In the genomic region with DNA sequence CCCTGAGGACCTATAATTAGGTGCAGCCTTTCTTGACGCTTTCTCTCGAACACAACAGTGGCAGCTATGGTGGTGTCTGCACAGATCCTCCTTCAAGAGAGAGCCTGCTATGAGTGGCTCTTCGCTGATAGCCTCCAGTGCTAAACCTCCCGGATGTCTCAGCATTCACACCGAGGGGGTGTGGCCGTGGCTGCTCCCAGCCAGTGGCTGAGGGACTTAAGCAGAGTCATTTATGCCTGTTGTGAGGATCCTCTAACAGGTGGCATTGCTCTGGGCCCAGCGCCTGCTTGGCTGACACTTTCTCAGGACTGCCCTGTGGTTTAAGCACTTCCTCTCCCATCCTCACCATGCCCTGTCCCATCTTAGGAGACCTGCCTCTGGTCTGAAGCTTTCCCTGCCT, we compare ENCODE assay signal across 15 cellular contexts.
"Had no signal": no experiment of that assay in that cellular context is flagged by ENCODE, and none has a peak within 500 bp of the region (broad histone marks: within the 10 kb centered on the region; RNA-seq: fewer than 3 reads in every experiment).

No MANE protein-coding gene starts in this region.

- H3K27ac Mint-ChIP-seq: activated CD4-positive, alpha-beta T cell treated with anti-CD3 and anti-CD28 coated beads, Interleukin-2, amount 10 ng/mL, durations not matched to agents 7 days and 5 days; activated naive CD8-positive, alpha-beta T cell treated with anti-CD3 and anti-CD28 coated beads, Interleukin-2, amount 10 ng/mL, durations not matched to agents 7 days and 5 days; natural killer cell treated with Interleukin-12 subunit alpha and Interleukin-12 subunit beta and Interleukin-15 and Interleukin-18, amount 100 ng/mL, for 72 hours; stimulated activated memory B cell treated with anti-CD40 and anti-IgM and Interleukin-4, amounts not matched to agents 10 μg/mL and 1 μg/mL and 100 μg/mL, for 72 hours had no signal

- H3K27ac ChIP-seq: colonic mucosa, esophagus muscularis mucosa, hepatocyte, right atrium auricular region had no signal

- H3K27me3 Mint-ChIP-seq: activated CD4-positive, alpha-beta T cell treated with anti-CD3 and anti-CD28 coated beads, Interleukin-2, amount 10 ng/mL, durations not matched to agents 7 days and 5 days; activated naive CD8-positive, alpha-beta T cell treated with anti-CD3 and anti-CD28 coated beads, Interleukin-2, amount 10 ng/mL, durations not matched to agents 7 days and 5 days; brain; natural killer cell treated with Interleukin-12 subunit alpha and Interleukin-12 subunit beta and Interleukin-15 and Interleukin-18, amount 100 ng/mL, for 72 hours; stimulated activated memory B cell treated with anti-CD40 and anti-IgM and Interleukin-4, amounts not matched to agents 10 μg/mL and 1 μg/mL and 100 μg/mL, for 72 hours had no signal

- H3K9me3 Mint-ChIP-seq: brain had no signal

- H3K27me3 ChIP-seq: colonic mucosa, esophagus muscularis mucosa, hepatocyte, right atrium auricular region had no signal

- H3K9me3 ChIP-seq: colonic mucosa, esophagus muscularis mucosa, right atrium auricular region had no signal

- DNase-seq: activated CD4-positive, alpha-beta T cell treated with anti-CD3 and anti-CD28 coated beads, Interleukin-2, amount 10 ng/mL, durations not matched to agents 7 days and 5 days; activated CD8-positive, alpha-beta memory T cell treated with anti-CD3 and anti-CD28 coated beads for 24 hours; activated naive CD4-positive, alpha-beta T cell; activated naive CD8-positive, alpha-beta T cell treated with anti-CD3 and anti-CD28 coated beads, Interleukin-2, amount 10 ng/mL, durations not matched to agents 7 days and 5 days; central memory CD4-positive, alpha-beta T cell; colonic mucosa; kidney glomerular epithelial cell; occipital lobe; stimulated activated CD4-positive, alpha-beta T cell treated with anti-CD3 and anti-CD28 coated beads, Interleukin-2, amount 100 ng/mL, for 48 hours had no signal

- H3K36me3 Mint-ChIP-seq: activated naive CD8-positive, alpha-beta T cell treated with anti-CD3 and anti-CD28 coated beads, Interleukin-2, amount 10 ng/mL, durations not matched to agents 7 days and 5 days; brain; stimulated activated memory B cell treated with anti-CD40 and anti-IgM and Interleukin-4, amounts not matched to agents 10 μg/mL and 1 μg/mL and 100 μg/mL, for 72 hours had no signal

- H3K79me2 ChIP-seq: hepatocyte had no signal

- H3K36me3 ChIP-seq: colonic mucosa, esophagus muscularis mucosa, right atrium auricular region had no signal

- H3K4me3 ChIP-seq: colonic mucosa, esophagus muscularis mucosa, hepatocyte, right atrium auricular region had no signal

- H3K4me1 ChIP-seq: colonic mucosa, esophagus muscularis mucosa, right atrium auricular region had no signal

- H3K4me3 Mint-ChIP-seq: activated CD4-positive, alpha-beta T cell treated with anti-CD3 and anti-CD28 coated beads, Interleukin-2, amount 10 ng/mL, durations not matched to agents 7 days and 5 days; activated naive CD8-positive, alpha-beta T cell treated with anti-CD3 and anti-CD28 coated beads, Interleukin-2, amount 10 ng/mL, durations not matched to agents 7 days and 5 days; brain; natural killer cell treated with Interleukin-12 subunit alpha and Interleukin-12 subunit beta and Interleukin-15 and Interleukin-18, amount 100 ng/mL, for 72 hours; stimulated activated memory B cell treated with anti-CD40 and anti-IgM and Interleukin-4, amounts not matched to agents 10 μg/mL and 1 μg/mL and 100 μg/mL, for 72 hours had no signal

- H3K4me1 Mint-ChIP-seq: activated CD4-positive, alpha-beta T cell treated with anti-CD3 and anti-CD28 coated beads, Interleukin-2, amount 10 ng/mL, durations not matched to agents 7 days and 5 days; activated naive CD8-positive, alpha-beta T cell treated with anti-CD3 and anti-CD28 coated beads, Interleukin-2, amount 10 ng/mL, durations not matched to agents 7 days and 5 days; stimulated activated memory B cell treated with anti-CD40 and anti-IgM and Interleukin-4, amounts not matched to agents 10 μg/mL and 1 μg/mL and 100 μg/mL, for 72 hours had no signal

- H3K4me2 ChIP-seq: hepatocyte had no signal

- H2AFZ ChIP-seq: hepatocyte had no signal
